Comparison of ENCODE assay signal across 19 cellular contexts in the genomic region with DNA sequence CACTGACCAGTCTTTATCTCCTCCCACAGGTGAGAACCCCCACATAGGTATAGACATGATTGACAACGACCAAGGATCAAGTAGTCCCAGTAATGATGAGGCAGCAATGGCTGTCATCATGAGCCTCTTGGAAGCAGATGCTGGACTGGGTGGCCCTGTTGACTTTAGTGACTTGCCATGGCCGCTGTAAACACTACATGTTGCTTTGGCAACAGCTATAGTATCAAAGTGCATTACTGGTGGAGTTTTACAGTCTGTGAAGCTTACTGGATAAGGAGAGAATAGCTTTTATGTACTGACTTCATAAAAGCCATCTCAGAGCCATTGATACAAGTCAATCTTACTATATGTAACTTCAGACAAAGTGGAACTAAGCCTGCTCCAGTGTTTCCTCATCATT.
DNase-seq lines count a peak whose midpoint lies in the region; ATAC-seq and TF ChIP-seq lines count a peak whose summit lies in the region.
"Had no signal": no experiment of that assay in that cellular context is flagged by ENCODE, and none has a peak within 500 bp of the region (broad histone marks: within the 10 kb centered on the region; RNA-seq: fewer than 3 reads in every experiment).

No MANE protein-coding gene starts in this region.

- intact Hi-C loops in CD4-positive, alpha-beta memory T cell (cut with micrococcal nuclease), result no loop called here

- no peaks in the 10 kb centered on the region for H3K27me3 Mint-ChIP-seq in CD4-positive, alpha-beta memory T cell
- no peaks in the 10 kb centered on the region for H3K27me3 Mint-ChIP-seq in type B pancreatic cell

- H3K4me3 Mint-ChIP-seq in CD4-positive, alpha-beta memory T cell, result no peak overlapping the region
- H3K4me3 Mint-ChIP-seq in type B pancreatic cell, result no peak overlapping the region

- ATAC-seq in HG02610 (IDR thresholded peaks at IDR 0.05; ENCODE audit: unreplicated experiment), result no peak
- no peak for ATAC-seq in GM19455 (IDR thresholded peaks at IDR 0.05; ENCODE audit: unreplicated experiment)
- ATAC-seq: SK-N-SH treated with all-trans-retinoic acid at 6 μM for 48 hours had no signal

- no peaks in the 10 kb centered on the region for H3K27me3 ChIP-seq in CD4-positive, alpha-beta memory T cell (ENCODE audit: insufficient read depth, low read length)
- no peaks in the 10 kb centered on the region for H3K27me3 ChIP-seq in liver (ENCODE audit: control insufficient read depth in 4 of 4, insufficient read depth in 4 of 4, low read length in 3 of 4)
- H3K27me3 ChIP-seq: cardiac muscle cell had no signal

- TF ChIP-seq CTCF in liver (IDR thresholded peaks at IDR 0.05; ENCODE audit: low read depth, low read length, missing input control) (no peak), type B pancreatic cell (conservative IDR thresholded peaks at IDR 0.05) (no peak)

- H3K9me3 Mint-ChIP-seq in CD4-positive, alpha-beta memory T cell, result no peaks in the 10 kb centered on the region
- no peaks in the 10 kb centered on the region for H3K9me3 Mint-ChIP-seq in type B pancreatic cell

- H3K4me3 ChIP-seq in CD4-positive, alpha-beta memory T cell (ENCODE audit: low read length in 2 of 2), result no peak overlapping the region
- no peak overlapping the region for H3K4me3 ChIP-seq in liver (ENCODE audit: low read depth in 1 of 3, low read length in 3 of 3)
- H3K4me3 ChIP-seq: cardiac muscle cell had no signal

- H3K4me1 Mint-ChIP-seq in CD4-positive, alpha-beta memory T cell, result peaks cover 0 to 1% (median 0%) of the 10 kb centered on the region in 4 donors
- H3K4me1 Mint-ChIP-seq in type B pancreatic cell (ENCODE audit: unreplicated experiment), result no peaks in the 10 kb centered on the region

- H3K9me3 ChIP-seq in CD4-positive, alpha-beta memory T cell (ENCODE audit: control insufficient read depth in 1 of 2, low read length in 2 of 2), result no peaks in the 10 kb centered on the region
- H3K9me3 ChIP-seq in liver (ENCODE audit: control insufficient read depth in 4 of 4, low read length in 3 of 4), result no peaks in the 10 kb centered on the region

- peak overlapping the region in 4 of 7 donors; percentile 21 to 75 (median 46) for H3K27ac Mint-ChIP-seq in CD4-positive, alpha-beta memory T cell
- no peak overlapping the region for H3K27ac Mint-ChIP-seq in type B pancreatic cell

- peak; percentile 20 for DNase-seq in NCI-H2029 (lab: John Stamatoyannopoulos, UW)
- no peak for DNase-seq in NCI-H2029 treated with DMSO at 0.1 percent for 48 hours (lab: John Stamatoyannopoulos, UW)
- no peak for DNase-seq in CD4-positive, alpha-beta memory T cell
- DNase-seq in NCI-H526 treated with DMSO at 0.1 percent for 48 hours (lab: John Stamatoyannopoulos, UW), result peak; percentile 19
- DNase-seq in type B pancreatic cell (ENCODE audit: extremely low spot score, unreplicated experiment), result no peak
- DNase-seq: activated CD4-positive, alpha-beta T cell treated with anti-CD3 and anti-CD28 coated beads, Interleukin-2, amount 50 U/mL, for 4 hours; activated CD8-positive, alpha-beta memory T cell treated with anti-CD3 and anti-CD28 coated beads, Interleukin-2, amount 50 U/mL, for 48 hours; dermis blood vessel endothelial cell; KBM-7; NCI-H187 treated with DMSO at 0.1 percent for 48 hours; NCI-H524; stimulated activated CD4-positive, alpha-beta T cell treated with anti-CD3 and anti-CD28 coated beads, Interleukin-2, amount 100 ng/mL, for 48 hours; stimulated activated naive CD4-positive, alpha-beta T cell treated with Interleukin-2 at 50 U/mL for 16 hours; T-helper 9 cell had no signal

- CTCF ChIA-PET in CD4-positive, alpha-beta memory T cell (lab: Charles Lee; ENCODE audit: partially characterized antibody), result interaction anchor here (1.1 to 2.3 kb wide), 6 partner anchors 11 to 81 kb away, joined by 3 to 8 read pairs (median 4); no protein-coding TSS in a partner anchor

- TF ChIP-seq RAD21 in liver (IDR thresholded peaks at IDR 0.05), result no peak

- no peak overlapping the region for H3K27ac ChIP-seq in CD4-positive, alpha-beta memory T cell (ENCODE audit: low read depth, low read length)
- no peak overlapping the region for H3K27ac ChIP-seq in liver (ENCODE audit: low read depth in 1 of 2, low read length in 2 of 2)
- H3K27ac ChIP-seq: cardiac muscle cell had no signal

- no peak overlapping the region for H3K9ac ChIP-seq in liver (ENCODE audit: low read depth in 1 of 2, low read length in 2 of 2)

- peaks cover 43% of the 10 kb centered on the region for H3K36me3 ChIP-seq in CD4-positive, alpha-beta memory T cell (ENCODE audit: insufficient read depth, low read length)
- peaks cover 5 to 46% (median 34%) of the 10 kb centered on the region in 4 donors for H3K36me3 ChIP-seq in liver (ENCODE audit: control insufficient read depth in 4 of 4, insufficient read depth in 3 of 4, low read depth in 1 of 4, low read length in 3 of 4)

- POLR2A ChIA-PET in CD4-positive, alpha-beta memory T cell (lab: Charles Lee; ENCODE audit: partially characterized antibody), result no interaction called here

- 60% methylated on average over 2 of the region's 2 CpGs for WGBS in liver

- H3K36me3 Mint-ChIP-seq in CD4-positive, alpha-beta memory T cell, result peaks cover 42 to 80% of the 10 kb centered on the region in 2 donors
- peaks cover 33% of the 10 kb centered on the region for H3K36me3 Mint-ChIP-seq in type B pancreatic cell

- no peaks in the 10 kb centered on the region for H3K4me1 ChIP-seq in CD4-positive, alpha-beta memory T cell (ENCODE audit: insufficient read depth, low read length)
- no peaks in the 10 kb centered on the region for H3K4me1 ChIP-seq in liver (ENCODE audit: control insufficient read depth in 4 of 4, insufficient read depth in 4 of 4, low read length in 3 of 4)

TF ChIP-seq in liver, 16 proteins besides CTCF, POLR2A, EP300 and RAD21:
- TF ChIP-seq SP1 (IDR thresholded peaks at IDR 0.05) (no peak), FOXA2 (IDR thresholded peaks at IDR 0.05) (peak; percentile 13), ATF3 (IDR thresholded peaks at IDR 0.05) (no peak)

Comparison
In these comparisons a context has a peak if more than half of its experiments do, and no peak if none do; other contexts are left out.
1. DNase-seq: peak in NCI-H2029 (single experiment) and NCI-H526 treated with DMSO at 0.1 percent for 48 hours (single experiment); none in NCI-H2029 treated with DMSO at 0.1 percent for 48 hours (single experiment), CD4-positive, alpha-beta memory T cell (0 of 5) and type B pancreatic cell (single experiment).